ENCODE assay signal across 18 cellular contexts in the genomic region with DNA sequence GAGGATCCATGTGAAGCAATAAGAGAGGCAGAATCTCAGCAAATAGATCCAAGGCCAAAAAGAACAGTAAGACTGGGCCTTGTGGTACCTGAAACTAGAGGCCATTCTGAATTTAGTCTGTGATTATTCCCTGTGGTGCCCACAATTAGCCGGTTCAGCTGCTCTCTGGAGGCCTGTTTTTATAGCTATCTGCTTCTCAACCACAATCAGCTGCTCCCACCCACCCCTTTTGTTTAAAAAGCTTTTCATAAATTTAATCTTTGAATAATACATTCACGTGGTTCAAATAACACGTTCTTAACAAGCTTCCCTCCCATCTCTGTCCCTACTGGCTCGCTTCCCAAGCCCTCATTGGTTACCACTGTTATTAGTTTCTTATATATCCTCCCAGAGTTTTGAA.
"Had no signal": no experiment of that assay in that cellular context is flagged by ENCODE, and none has a peak within 500 bp of the region (broad histone marks: within the 10 kb centered on the region; RNA-seq: fewer than 3 reads in every experiment).

No MANE protein-coding gene starts in this region.

- H3K4me3 ChIP-seq: body of pancreas, mucosa of descending colon, pancreas, right lobe of liver, smooth muscle cell, thyroid gland had no signal

- H3K36me3 Mint-ChIP-seq: activated CD4-positive, alpha-beta memory T cell treated with anti-CD3 and anti-CD28 coated beads for 36 hours; naive thymus-derived CD8-positive, alpha-beta T cell; WTC11 had no signal

- H3K9me3 ChIP-seq: body of pancreas, mucosa of descending colon, pancreas, right lobe of liver, thyroid gland had no signal

- H3K4me1 Mint-ChIP-seq: immature natural killer cell; naive thymus-derived CD8-positive, alpha-beta T cell; stimulated activated naive B cell treated with anti-CD40 and anti-IgM and Interleukin-4, amounts not matched to agents 10 μg/mL and 1 μg/mL and 100 μg/mL, for 72 hours; WTC11 had no signal

- H3K9me3 Mint-ChIP-seq: activated CD4-positive, alpha-beta memory T cell treated with anti-CD3 and anti-CD28 coated beads for 36 hours; activated T-helper 2 cell treated with anti-CD3 and anti-CD28 coated beads, Interferon-gamma antibody, Interleukin-2, Interleukin-4, amounts not matched to agents 10 μg/mL and 5 μg/mL and 100 μg/mL, durations not matched to agents 14 hours and 24 hours and 36 hours; naive thymus-derived CD8-positive, alpha-beta T cell; stimulated activated naive B cell treated with anti-CD40 and anti-IgM and Interleukin-4, amounts not matched to agents 10 μg/mL and 1 μg/mL and 100 μg/mL, for 72 hours; WTC11 had no signal

- H3K27ac ChIP-seq: body of pancreas, pancreas, right lobe of liver, thyroid gland had no signal

- H3K27me3 Mint-ChIP-seq: activated CD4-positive, alpha-beta memory T cell treated with anti-CD3 and anti-CD28 coated beads for 36 hours; naive thymus-derived CD8-positive, alpha-beta T cell had no signal

- H3K4me3 Mint-ChIP-seq: activated CD4-positive, alpha-beta memory T cell treated with anti-CD3 and anti-CD28 coated beads for 36 hours; immature natural killer cell; naive thymus-derived CD8-positive, alpha-beta T cell; stimulated activated naive B cell treated with anti-CD40 and anti-IgM and Interleukin-4, amounts not matched to agents 10 μg/mL and 1 μg/mL and 100 μg/mL, for 72 hours; WTC11 had no signal

- H3K36me3 ChIP-seq: pancreas, right lobe of liver, thyroid gland had no signal

- H3K4me2 ChIP-seq: smooth muscle cell had no signal

- H3K27me3 ChIP-seq: body of pancreas, pancreas, right lobe of liver, thyroid gland had no signal

- H3K27ac Mint-ChIP-seq: activated CD4-positive, alpha-beta memory T cell treated with anti-CD3 and anti-CD28 coated beads for 36 hours; activated T-helper 2 cell treated with anti-CD3 and anti-CD28 coated beads, Interferon-gamma antibody, Interleukin-2, Interleukin-4, amounts not matched to agents 10 μg/mL and 5 μg/mL and 100 μg/mL, durations not matched to agents 14 hours and 24 hours and 36 hours; naive thymus-derived CD8-positive, alpha-beta T cell; stimulated activated naive B cell treated with anti-CD40 and anti-IgM and Interleukin-4, amounts not matched to agents 10 μg/mL and 1 μg/mL and 100 μg/mL, for 72 hours; WTC11 had no signal

- DNase-seq: activated CD4-positive, alpha-beta memory T cell treated with anti-CD3 and anti-CD28 coated beads for 36 hours; activated CD4-positive, alpha-beta T cell treated with anti-CD3 and anti-CD28 coated beads for 4 hours; activated naive CD4-positive, alpha-beta T cell treated with Interleukin-2 at 50 U/mL for 16 hours; activated T-cell treated with anti-CD3 and anti-CD28 coated beads, Interleukin-2, amount 50 U/mL, for 1 hour; body of pancreas; dermis blood vessel endothelial cell; immature natural killer cell; mesenchymal stem cell; mucosa of descending colon; naive thymus-derived CD8-positive, alpha-beta T cell; pancreas; right lobe of liver; stimulated activated CD4-positive, alpha-beta T cell treated with anti-CD3 and anti-CD28 coated beads, Interleukin-4, amount 100 ng/mL, for 24 hours; stimulated activated naive B cell treated with anti-CD40 and anti-IgM and Interleukin-4, amounts not matched to agents 10 μg/mL and 1 μg/mL and 100 μg/mL, for 72 hours; thyroid gland had no signal

- ATAC-seq: body of pancreas; mucosa of descending colon; naive thymus-derived CD8-positive, alpha-beta T cell; pancreas; right lobe of liver; stimulated activated naive B cell treated with anti-CD40 and anti-IgM and Interleukin-4, amounts not matched to agents 10 μg/mL and 1 μg/mL and 100 μg/mL, for 72 hours; WTC11 had no signal

- H3K4me1 ChIP-seq: body of pancreas, pancreas, right lobe of liver, thyroid gland had no signal
